13 cellular contexts compared by ENCODE assay signal in genomic region chr14:59333235-59333634, GRCh38.
A peak's percentile ranks its signal among the peaks of the same experiment; 100 is the strongest.
DNase-seq lines count a peak whose midpoint lies in the region; ATAC-seq and TF ChIP-seq lines count a peak whose summit lies in the region.
"Had no signal": no experiment of that assay in that cellular context is flagged by ENCODE, and none has a peak within 500 bp of the region (broad histone marks: within the 10 kb centered on the region; RNA-seq: fewer than 3 reads in every experiment).

No MANE protein-coding gene starts in this region.

- H3K27me3 ChIP-seq in SK-N-SH (ENCODE audit: insufficient read depth) (no peaks in the 10 kb centered on the region), heart left ventricle (no peaks in the 10 kb centered on the region), aorta (ENCODE audit: control insufficient read depth in 1 of 2, insufficient read depth in 2 of 2, low read length in 1 of 2) (no peaks in the 10 kb centered on the region)
- no peaks in the 10 kb centered on the region for H3K27me3 ChIP-seq in CD8-positive, alpha-beta memory T cell (ENCODE audit: insufficient read depth, low read length, poor library complexity, severe bottlenecking)
- H3K27me3 ChIP-seq: adrenal gland, testis had no signal

- no peaks in the 10 kb centered on the region for H3K27me3 Mint-ChIP-seq in osteocyte (ENCODE audit: unreplicated experiment)
- H3K27me3 Mint-ChIP-seq in CD8-positive, alpha-beta memory T cell = no peaks in the 10 kb centered on the region

- no peaks in the 10 kb centered on the region for H3K9me3 Mint-ChIP-seq in osteocyte (ENCODE audit: unreplicated experiment)
- no peaks in the 10 kb centered on the region for H3K9me3 Mint-ChIP-seq in CD8-positive, alpha-beta memory T cell

- DNase-seq in SK-N-SH (no peak), heart left ventricle (no peak), osteocyte (ENCODE audit: extremely low spot score, unreplicated experiment) (no peak), aorta (no peak), MV-4-11 (lab: John Stamatoyannopoulos, UW) (no peak)
- no peak for DNase-seq in CD8-positive, alpha-beta memory T cell
- DNase-seq: 8988T, activated T-cell treated with anti-CD3 and anti-CD28 coated beads for 4 hours, Kasumi-1, testis had no signal

- H3K9me3 ChIP-seq in SK-N-SH (no peaks in the 10 kb centered on the region), heart left ventricle (no peaks in the 10 kb centered on the region), aorta (ENCODE audit: control insufficient read depth, low read length) (no peaks in the 10 kb centered on the region)
- no peaks in the 10 kb centered on the region for H3K9me3 ChIP-seq in CD8-positive, alpha-beta memory T cell (ENCODE audit: low read length)
- H3K9me3 ChIP-seq: adrenal gland, testis had no signal

- peaks cover 14% of the 10 kb centered on the region for H3F3A ChIP-seq in SK-N-SH (replicated peaks; ENCODE audit: insufficient read depth)

- H3K9ac ChIP-seq in SK-N-SH = peak overlapping the region; percentile 17; the same call in 1 of the 2 replicates

- peaks cover 18% of the 10 kb centered on the region for H3K36me3 Mint-ChIP-seq in osteocyte (ENCODE audit: unreplicated experiment)
- H3K36me3 Mint-ChIP-seq in CD8-positive, alpha-beta memory T cell = peaks cover 8 to 45% (median 29%) of the 10 kb centered on the region in 3 donors

- H3K4me1 ChIP-seq in SK-N-SH (ENCODE audit: control insufficient read depth in 1 of 2, insufficient read depth in 2 of 2, low read depth in 1 of 2, low read length in 1 of 2) = peaks cover 3 to 17% of the 10 kb centered on the region in 2 experiments; a peak in 3 of 4 replicates
- peaks cover 9 to 84% (median 67%) of the 10 kb centered on the region in 12 donors for H3K4me1 ChIP-seq in heart left ventricle
- H3K4me1 ChIP-seq in aorta (ENCODE audit: control insufficient read depth in 1 of 2, insufficient read depth in 2 of 2, low read length in 2 of 2) = peaks cover 4 to 12% of the 10 kb centered on the region in 2 donors
- H3K4me1 ChIP-seq in CD8-positive, alpha-beta memory T cell (ENCODE audit: insufficient read depth, low read length) = no peaks in the 10 kb centered on the region

- no peak for TF ChIP-seq EP300 in SK-N-SH (IDR thresholded peaks at IDR 0.05; ENCODE audit: borderline replicate concordance in 1 of 2, low read depth in 1 of 2, low read length in 1 of 2)

- no peak for TF ChIP-seq POLR2A in heart left ventricle (IDR thresholded peaks at IDR 0.05)

- H3K4me3 ChIP-seq in SK-N-SH (ENCODE audit: low read depth in 2 of 2, low read length in 1 of 2) (no peak overlapping the region), heart left ventricle (peak overlapping the region in 4 of 12 donors; percentile 3 to 11 (median 4)), aorta (ENCODE audit: low read length in 2 of 2) (no peak overlapping the region)
- H3K4me3 ChIP-seq in CD8-positive, alpha-beta memory T cell (ENCODE audit: low read length) = no peak overlapping the region
- H3K4me3 ChIP-seq: adrenal gland, testis had no signal

- peaks cover 15% of the 10 kb centered on the region for H3K4me1 Mint-ChIP-seq in osteocyte (ENCODE audit: unreplicated experiment)
- H3K4me1 Mint-ChIP-seq in CD8-positive, alpha-beta memory T cell = no peaks in the 10 kb centered on the region

- H3K9me2 ChIP-seq in SK-N-SH = no peaks in the 10 kb centered on the region

- H3K27ac ChIP-seq in SK-N-SH (ENCODE audit: low read depth in 2 of 2, low read length in 1 of 2) (peak overlapping the region in 1 of 2 experiments; percentile 81; a peak in 2 of 4 replicates), heart left ventricle (peak overlapping the region; percentile 72 to 92 (median 82)), aorta (ENCODE audit: low read depth in 1 of 2, low read length in 2 of 2) (peak overlapping the region; percentile 93 to 95)
- no peak overlapping the region for H3K27ac ChIP-seq in CD8-positive, alpha-beta memory T cell (ENCODE audit: low read depth, low read length)

- WGBS in SK-N-SH (ENCODE audit: low lambda C conversion rate) = 95% methylated on average over 2 of the region's 2 CpGs
- 21 to 24% (median 23%) methylated on average over 2 of the region's 2 CpGs for whole genome bisulfite sequencing in heart left ventricle, 4 donors
- WGBS in aorta, 2 donors = 26 to 36% methylated on average over 2 of the region's 2 CpGs

- CTCF ChIA-PET in SK-N-SH (lab: Yijun Ruan, JAX) = no interaction called here
- CTCF ChIA-PET in CD8-positive, alpha-beta memory T cell (lab: Charles Lee) = no interaction called here

- no peaks in the 10 kb centered on the region for H4K20me1 ChIP-seq in SK-N-SH (ENCODE audit: insufficient read depth)

- ATAC-seq in SK-N-SH treated with all-trans-retinoic acid at 6 μM for 48 hours = no peak
- peak; percentile 5 to 57 (median 16) for ATAC-seq in heart left ventricle
- ATAC-seq in aorta (ENCODE audit: low FRiP score) = no peak
- ATAC-seq in GM21717 (IDR thresholded peaks at IDR 0.05; ENCODE audit: unreplicated experiment) = no peak

- H3K4me3 Mint-ChIP-seq in osteocyte (ENCODE audit: unreplicated experiment) = no peak overlapping the region
- H3K4me3 Mint-ChIP-seq in CD8-positive, alpha-beta memory T cell = no peak overlapping the region

- TF ChIP-seq CTCF in SK-N-SH (IDR thresholded peaks at IDR 0.05) = no peak
- TF ChIP-seq CTCF in heart left ventricle (IDR thresholded peaks at IDR 0.05) = no peak
- no peak for TF ChIP-seq CTCF in osteocyte (IDR thresholded peaks at IDR 0.05)

- peak overlapping the region; percentile 44 for H3K4me2 ChIP-seq in SK-N-SH

- peak overlapping the region; percentile 82 for H3K27ac Mint-ChIP-seq in osteocyte (ENCODE audit: unreplicated experiment)
- H3K27ac Mint-ChIP-seq in CD8-positive, alpha-beta memory T cell = no peak overlapping the region

- peaks cover 18 to 36% of the 10 kb centered on the region in 2 experiments for H3K36me3 ChIP-seq in SK-N-SH (replicated peaks in 1 of 2; ENCODE audit: control insufficient read depth in 1 of 2, insufficient read depth in 2 of 2, low read length in 1 of 2)
- peaks cover 0 to 51% (median 22%) of the 10 kb centered on the region in 9 donors for H3K36me3 ChIP-seq in heart left ventricle
- H3K36me3 ChIP-seq in aorta (ENCODE audit: control insufficient read depth in 1 of 2, insufficient read depth in 2 of 2, low read length in 1 of 2) = peaks cover 0 to 2% of the 10 kb centered on the region in 2 donors
- H3K36me3 ChIP-seq in CD8-positive, alpha-beta memory T cell (ENCODE audit: insufficient read depth, low read length) = no peaks in the 10 kb centered on the region

- H2AFZ ChIP-seq in SK-N-SH (ENCODE audit: low read depth) = no peak overlapping the region

- POLR2A ChIA-PET in SK-N-SH (lab: Yijun Ruan, JAX) = no interaction called here
- POLR2A ChIA-PET in CD8-positive, alpha-beta memory T cell (lab: Charles Lee) = no interaction called here

- TF ChIP-seq RAD21 in SK-N-SH (IDR thresholded peaks at IDR 0.05; ENCODE audit: low read length) = no peak

- H3K79me2 ChIP-seq in SK-N-SH (ENCODE audit: insufficient read depth) = no peaks in the 10 kb centered on the region

- intact Hi-C loops in heart left ventricle (cut with DNase I) (loop anchor here in 8 of 10 donors (5.0 to 10.0 kb wide), 6 partner anchors 39 to 146 kb away; partner anchors contain the start of gene DAAM1 (in 1 of the 8)), aorta (cut with DNase I) (loop anchor here (5.0 to 10.0 kb wide), 5 partner anchors 58 to 698 kb away; partner anchors contain the start of genes DAAM1 (in 1 of the 2) and DACT1 (in 1 of the 2))

TF ChIP-seq in SK-N-SH, 30 proteins besides CTCF, POLR2A, EP300 and RAD21:
- TF ChIP-seq ELF1 (IDR thresholded peaks at IDR 0.05) = no peak
- TF ChIP-seq GABPA (IDR thresholded peaks at IDR 0.05; ENCODE audit: low read depth) = no peak
- no peak for TF ChIP-seq USF1 (IDR thresholded peaks at IDR 0.05; ENCODE audit: borderline replicate concordance, low read depth)
- no peak for TF ChIP-seq FOSL2 (IDR thresholded peaks at IDR 0.05; ENCODE audit: borderline replicate concordance, low read depth)
- no peak for TF ChIP-seq MAX (IDR thresholded peaks at IDR 0.05; ENCODE audit: low read depth)
- no peak for TF ChIP-seq GATA2 (CRISPR knock-in tag; IDR thresholded peaks at IDR 0.05)

TF ChIP-seq in SK-N-SH treated with all-trans-retinoic acid at 6 μM for 48 hours, 23 proteins besides CTCF, POLR2A, EP300 and RAD21:
- TF ChIP-seq PATZ1 (CRISPR knock-in tag; IDR thresholded peaks at IDR 0.05; ENCODE audit: borderline replicate concordance) (no peak), CSDC2 (CRISPR knock-in tag; IDR thresholded peaks at IDR 0.05) (no peak), PPARA (CRISPR knock-in tag; IDR thresholded peaks at IDR 0.05; ENCODE audit: borderline replicate concordance) (no peak), ZFP3 (CRISPR knock-in tag; IDR thresholded peaks at IDR 0.05) (no peak), TOX (CRISPR knock-in tag; IDR thresholded peaks at IDR 0.05; ENCODE audit: borderline replicate concordance) (no peak), TCF4 (CRISPR knock-in tag; IDR thresholded peaks at IDR 0.05; ENCODE audit: borderline replicate concordance) (no peak), RARB (CRISPR knock-in tag; IDR thresholded peaks at IDR 0.05) (no peak), ZNF8 (CRISPR knock-in tag; IDR thresholded peaks at IDR 0.05) (no peak), ZFP30 (CRISPR knock-in tag; IDR thresholded peaks at IDR 0.05) (no peak), ZNF70 (CRISPR knock-in tag; IDR thresholded peaks at IDR 0.05) (no peak)

Comparison
In these comparisons a context has a peak if more than half of its experiments do, and no peak if none do; other contexts are left out.
1. ATAC-seq: peak in heart left ventricle (4 of 4); none in SK-N-SH treated with all-trans-retinoic acid at 6 μM for 48 hours (single experiment), aorta (single experiment) and GM21717 (single experiment).